In genomic region chr3:109924196-109924595, GRCh38 we compare ENCODE assay signal across 17 cellular contexts.
DNase-seq lines count a peak whose midpoint lies in the region; ATAC-seq, FAIRE-seq and TF ChIP-seq lines count a peak whose summit lies in the region.
"Had no signal": no experiment of that assay in that cellular context is flagged by ENCODE, and none has a peak within 500 bp of the region (broad histone marks: within the 10 kb centered on the region; RNA-seq: fewer than 3 reads in every experiment).

No MANE protein-coding gene starts in this region.

- 0 out of 2 replicates have a peak overlapping the region, but pooled peaks have one; percentile 17 for H3K4me2 ChIP-seq in HCT116 (ENCODE audit: low read length)
- no peak overlapping the region for H3K4me2 ChIP-seq in astrocyte (ENCODE audit: low read length)

- no peaks in the 10 kb centered on the region for H3K9me3 Mint-ChIP-seq in astrocyte (ENCODE audit: unreplicated experiment)
- H3K9me3 Mint-ChIP-seq: CD4-positive, alpha-beta T cell had no signal

- peak overlapping the region; percentile 4; the same call in 1 of the 2 replicates for H3K27ac ChIP-seq in HCT116 (ENCODE audit: low read depth, low read length)
- no peak overlapping the region for H3K27ac ChIP-seq in astrocyte (ENCODE audit: low read depth, low read length)

- no peak for FAIRE-seq in astrocyte (lab: Jason Lieb, UNC)
- no peak for FAIRE-seq in RCC 7860 (lab: Jason Lieb, UNC)
- FAIRE-seq: D721Med, GM12892, GM19239 had no signal

- DNase-seq in Caki2 (ENCODE audit: low read depth) (peak; percentile 77), HCT116 (ENCODE audit: low read depth, low spot score) (no peak), astrocyte (ENCODE audit: low read depth) (no peak), kidney tubule cell (ENCODE audit: low spot score) (peak; percentile 79), left ventricle myocardium superior (no peak), nucleus accumbens (lab: John Stamatoyannopoulos, UW) (no peak), RCC 7860 (ENCODE audit: low spot score) (no peak), cardiac septum (ENCODE audit: low spot score) (no peak)
- DNase-seq: C1 segment of cervical spinal cord; CD4-positive, alpha-beta T cell; DMS153; DND-41; GDM1 had no signal

- H4K20me1 ChIP-seq in HCT116 (ENCODE audit: insufficient read depth) (no peaks in the 10 kb centered on the region), astrocyte (ENCODE audit: insufficient read depth, low read length) (no peaks in the 10 kb centered on the region)

- H3K36me3 ChIP-seq in HCT116 (ENCODE audit: control insufficient read depth in 1 of 2, insufficient read depth in 2 of 2, low read length in 2 of 2) (0 out of 4 replicates have a peak, but pooled peaks cover 0 to 5% of the 10 kb centered on the region in 2 experiments), astrocyte (ENCODE audit: insufficient read depth, low read length) (no peaks in the 10 kb centered on the region)

- H3K27me3 ChIP-seq in HCT116 (ENCODE audit: insufficient read depth, low read length) (no peaks in the 10 kb centered on the region), astrocyte (ENCODE audit: insufficient read depth, low read length) (no peaks in the 10 kb centered on the region)

- H2AFZ ChIP-seq in HCT116 (ENCODE audit: low read depth, low read length, poor library complexity, severe bottlenecking): peak overlapping the region; percentile 2
- no peak overlapping the region for H2AFZ ChIP-seq in astrocyte (ENCODE audit: low read depth, low read length)

- intact Hi-C loops in HCT116 (cut with micrococcal nuclease): loop anchor here (10.0 kb wide), 1 partner anchor 661 kb away; no protein-coding TSS in a partner anchor
- intact Hi-C loops in left ventricle myocardium superior (cut with micrococcal nuclease): no loop called here
- intact Hi-C loops in cardiac septum (cut with DNase I): no loop called here

- RAD21 ChIA-PET in HCT116 (lab: Charles Lee; ENCODE audit: low non-redundant PET in 1 of 2, low total read pairs in 2 of 2, uncharacterized antibody in 2 of 2, unreplicated experiment in 2 of 2): no interaction called here

- CTCF ChIA-PET in HCT116 (lab: Charles Lee): no interaction called here

- H3K79me2 ChIP-seq in HCT116 (ENCODE audit: insufficient read depth, low read length): no peaks in the 10 kb centered on the region
- H3K79me2 ChIP-seq in astrocyte (ENCODE audit: insufficient read depth, low read length): no peaks in the 10 kb centered on the region

- H3K27ac Mint-ChIP-seq in astrocyte (ENCODE audit: unreplicated experiment): peak overlapping the region; percentile 53
- H3K27ac Mint-ChIP-seq: B cell; CD4-positive, alpha-beta T cell had no signal

- TF ChIP-seq CTCF in HCT116 (IDR thresholded peaks at IDR 0.05 in 2 of 3, conservative IDR thresholded peaks at IDR 0.05 in 1 of 3; ENCODE audit: borderline replicate concordance in 1 of 3, insufficient read depth in 1 of 3, low read depth in 2 of 3, low read length in 2 of 3) (no peak), astrocyte (IDR thresholded peaks at IDR 0.05; ENCODE audit: insufficient read depth, low read depth, low read length) (no peak)

- H3K4me3 ChIP-seq in HCT116 (replicated peaks in 1 of 2; ENCODE audit: low read depth in 1 of 2, low read length in 2 of 2) (no peak overlapping the region), astrocyte (ENCODE audit: insufficient read depth, low read depth, low read length) (no peak overlapping the region)

- in situ Hi-C loops in Caki2 (cut with HindIII; ENCODE audit: low pct_unique_long_range_greater_than_20kb, low sequenced_read_pairs): no loop called here

- H3K9me2 ChIP-seq in HCT116 (ENCODE audit: insufficient read depth): no peaks in the 10 kb centered on the region

- no peak for ATAC-seq in HCT116
- ATAC-seq in left ventricle myocardium superior: no peak

- TF ChIP-seq POLR2A in HCT116 (IDR thresholded peaks at IDR 0.05; ENCODE audit: borderline replicate concordance, extremely low read depth, insufficient read depth, insufficient read length): no peak

- BruUV-seq in HCT116 (replicated peaks; lab: Mats Ljungman, UMichigan): no TSS peak

- no peaks in the 10 kb centered on the region for H3K36me3 Mint-ChIP-seq in astrocyte (ENCODE audit: low read depth, unreplicated experiment)

- H3K9ac ChIP-seq in HCT116 (ENCODE audit: low read length): peak overlapping the region; percentile 15; the same call in 1 of the 2 replicates
- no peak overlapping the region for H3K9ac ChIP-seq in astrocyte (ENCODE audit: low read length)

- H3K9me3 ChIP-seq in HCT116 (ENCODE audit: control insufficient read depth in 1 of 2, insufficient read depth in 1 of 2, low read depth in 1 of 2, low read length in 2 of 2) (no peaks in the 10 kb centered on the region), astrocyte (ENCODE audit: insufficient read depth, low read depth, low read length) (no peaks in the 10 kb centered on the region)

- TF ChIP-seq RAD21 in HCT116 (IDR thresholded peaks at IDR 0.05; ENCODE audit: low read depth): no peak

- no peak overlapping the region for H3K4me3 Mint-ChIP-seq in astrocyte (ENCODE audit: unreplicated experiment)
- H3K4me3 Mint-ChIP-seq: B cell; CD4-positive, alpha-beta T cell had no signal

- POLR2A ChIA-PET in HCT116 (lab: Charles Lee): interaction anchor here (1.2 to 1.6 kb wide), 2 partner anchors 11 to 14 kb away, joined by 3 read pairs; no protein-coding TSS in a partner anchor

- H3K27me3 Mint-ChIP-seq in astrocyte (ENCODE audit: low read depth, unreplicated experiment): no peaks in the 10 kb centered on the region
- H3K27me3 Mint-ChIP-seq: B cell; CD4-positive, alpha-beta T cell had no signal

- H3K4me1 Mint-ChIP-seq in astrocyte (ENCODE audit: low read depth, unreplicated experiment): peaks cover 46% of the 10 kb centered on the region
- H3K4me1 Mint-ChIP-seq: B cell had no signal

- H3K4me1 ChIP-seq in HCT116 (ENCODE audit: control insufficient read depth in 1 of 2, insufficient read depth in 2 of 2, low read length in 2 of 2) (peaks cover 34 to 68% of the 10 kb centered on the region in 2 experiments), astrocyte (ENCODE audit: insufficient read depth, low read length) (peaks cover 11% of the 10 kb centered on the region)

TF ChIP-seq in HCT116, 20 proteins besides CTCF, POLR2A, EP300 and RAD21:
- TF ChIP-seq SRF (IDR thresholded peaks at IDR 0.05; ENCODE audit: low read depth) (no peak), SP1 (IDR thresholded peaks at IDR 0.05; ENCODE audit: low read depth) (no peak), ELF1 (IDR thresholded peaks at IDR 0.05; ENCODE audit: borderline replicate concordance, low read depth) (no peak), CBX3 (IDR thresholded peaks at IDR 0.05; ENCODE audit: low read depth) (no peak), ZBTB33 (IDR thresholded peaks at IDR 0.05; ENCODE audit: extremely low read depth, insufficient replicate concordance, low read length) (no peak), TCF7L2 (IDR thresholded peaks at IDR 0.05; ENCODE audit: borderline replicate concordance, extremely low read depth, insufficient read depth, insufficient read length) (no peak), EZH2phosphoT487 (IDR thresholded peaks at IDR 0.05; ENCODE audit: borderline replicate concordance) (no peak), ZNF274 (IDR thresholded peaks at IDR 0.05; ENCODE audit: low read depth, low read length) (no peak), MAX (IDR thresholded peaks at IDR 0.05) (no peak), EGR1 (IDR thresholded peaks at IDR 0.05; ENCODE audit: low read depth) (no peak), EZH2 (IDR thresholded peaks at IDR 0.05) (no peak), FOSL1 (IDR thresholded peaks at IDR 0.05; ENCODE audit: low read depth) (no peak), JUND (IDR thresholded peaks at IDR 0.05) (no peak)

Comparison
In these comparisons a context has a peak if more than half of its experiments do, and no peak if none do; other contexts are left out.
1. DNase-seq: peak in Caki2 (single experiment) and kidney tubule cell (single experiment); none in HCT116 (single experiment), astrocyte (single experiment), left ventricle myocardium superior (single experiment), nucleus accumbens (0 of 56), RCC 7860 (single experiment) and cardiac septum (single experiment).